In genomic region chr17:55843785-55844184, GRCh38 we compare ENCODE assay signal across 8 cellular contexts.
"Had no signal": no experiment of that assay in that cellular context is flagged by ENCODE, and none has a peak within 500 bp of the region (broad histone marks: within the 10 kb centered on the region; RNA-seq: fewer than 3 reads in every experiment).

No MANE protein-coding gene starts in this region.

- H3K36me3 ChIP-seq: HAP-1 had no signal

- DNase-seq: GM23248, GOT3, H7, HFFc6, KBM-7 had no signal

- ATAC-seq: HCT116 had no signal

- H3K9me3 ChIP-seq: HAP-1 had no signal

- H2AFZ ChIP-seq: GM23248 had no signal

- H3K9ac ChIP-seq: GM23248 had no signal

- H3K4me3 ChIP-seq: GM23248, HAP-1 had no signal

- H3K4me1 ChIP-seq: HAP-1 had no signal

- FAIRE-seq: HTR-8/SVneo had no signal

- H3K27ac ChIP-seq: GM23248 had no signal
